ENCODE assay signal across 28 cellular contexts in the genomic region with DNA sequence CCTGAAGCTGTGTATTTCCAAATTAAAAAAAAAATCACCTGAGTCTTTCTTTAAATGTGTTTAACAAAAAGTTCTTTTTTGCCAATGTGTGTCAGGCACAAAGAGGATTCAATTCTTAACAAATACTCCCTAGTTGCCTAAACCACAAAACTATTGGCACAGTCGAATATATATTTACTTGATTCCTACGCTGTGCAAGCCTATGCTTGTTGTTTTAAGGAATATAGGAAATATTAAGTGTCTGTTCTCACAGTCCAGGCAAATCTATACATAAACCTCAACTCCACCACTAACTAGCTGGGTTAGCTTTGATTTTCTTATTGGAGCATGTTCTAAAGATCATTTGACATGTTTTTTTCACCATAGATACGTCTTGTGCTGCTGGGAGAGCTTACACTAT.
"Had no signal": no experiment of that assay in that cellular context is flagged by ENCODE, and none has a peak within 500 bp of the region (broad histone marks: within the 10 kb centered on the region; RNA-seq: fewer than 3 reads in every experiment).

No MANE protein-coding gene starts in this region.

- ATAC-seq: gastrocnemius medialis; left ventricle myocardium superior; lower lobe of right lung; natural killer cell; psoas muscle; right cardiac atrium; stimulated activated memory B cell treated with anti-CD40 and anti-IgM and Interleukin-4, amounts not matched to agents 10 μg/mL and 1 μg/mL and 100 μg/mL, for 72 hours; stimulated activated naive CD8-positive, alpha-beta T cell treated with anti-CD3 and anti-CD28 coated beads, Interleukin-15, Interleukin-2, amounts not matched to agents 100 U/mL and 50 U/mL, for 24 hours had no signal

- H3K27me3 Mint-ChIP-seq: memory B cell; stimulated activated memory B cell treated with anti-CD40 and anti-IgM and Interleukin-4, amounts not matched to agents 10 μg/mL and 1 μg/mL and 100 μg/mL, for 72 hours had no signal

- DNase-seq: dermis blood vessel endothelial cell; effector memory CD4-positive, alpha-beta T cell; erythroblast; gastrocnemius medialis; head of caudate nucleus; left ventricle myocardium superior; lower lobe of right lung; natural killer cell; occipital lobe; ovary; posterior cingulate gyrus; psoas muscle; right cardiac atrium; sigmoid colon; spleen; stimulated activated CD4-positive, alpha-beta T cell treated with anti-CD3 and anti-CD28 coated beads, Interleukin-4, amount 100 ng/mL, for 4 hours; stimulated activated naive CD8-positive, alpha-beta T cell treated with anti-CD3 and anti-CD28 coated beads, Interleukin-15, Interleukin-2, amounts not matched to agents 100 U/mL and 50 U/mL, for 24 hours; substantia nigra; testis; upper lobe of left lung had no signal

- H3K36me3 Mint-ChIP-seq: memory B cell; natural killer cell; stimulated activated memory B cell treated with anti-CD40 and anti-IgM and Interleukin-4, amounts not matched to agents 10 μg/mL and 1 μg/mL and 100 μg/mL, for 72 hours had no signal

- H3K27me3 ChIP-seq: gastrocnemius medialis, ovary, sigmoid colon, spleen, testis, tibial nerve, upper lobe of left lung had no signal

- H3K4me1 Mint-ChIP-seq: memory B cell; natural killer cell; stimulated activated memory B cell treated with anti-CD40 and anti-IgM and Interleukin-4, amounts not matched to agents 10 μg/mL and 1 μg/mL and 100 μg/mL, for 72 hours had no signal

- H3K27ac Mint-ChIP-seq: memory B cell; natural killer cell; stimulated activated memory B cell treated with anti-CD40 and anti-IgM and Interleukin-4, amounts not matched to agents 10 μg/mL and 1 μg/mL and 100 μg/mL, for 72 hours had no signal

- H3K36me3 ChIP-seq: gastrocnemius medialis, lower lobe of right lung, ovary, sigmoid colon, spleen, tibial nerve, upper lobe of left lung had no signal

- H3K9me3 ChIP-seq: gastrocnemius medialis, lower lobe of right lung, ovary, psoas muscle, sigmoid colon, spleen, testis, tibial nerve, upper lobe of left lung had no signal

- FAIRE-seq: endothelial cell of umbilical vein, keratinocyte, urothelium cell line had no signal

- H3K27ac ChIP-seq: coronary artery, gastrocnemius medialis, lower lobe of right lung, ovary, psoas muscle, sigmoid colon, spleen, testis, tibial nerve, upper lobe of left lung had no signal

- H3K9me3 Mint-ChIP-seq: memory B cell; stimulated activated memory B cell treated with anti-CD40 and anti-IgM and Interleukin-4, amounts not matched to agents 10 μg/mL and 1 μg/mL and 100 μg/mL, for 72 hours had no signal

- H3K4me3 Mint-ChIP-seq: memory B cell; natural killer cell; neural crest cell; stimulated activated memory B cell treated with anti-CD40 and anti-IgM and Interleukin-4, amounts not matched to agents 10 μg/mL and 1 μg/mL and 100 μg/mL, for 72 hours had no signal

- H3K4me1 ChIP-seq: gastrocnemius medialis, lower lobe of right lung, psoas muscle, sigmoid colon, spleen, testis, tibial nerve, upper lobe of left lung had no signal

- H3K4me3 ChIP-seq: coronary artery, gastrocnemius medialis, lower lobe of right lung, ovary, psoas muscle, sigmoid colon, spleen, testis, tibial nerve, upper lobe of left lung had no signal
